In genomic region chr9:37913480-37914153, GRCh38 we compare ENCODE assay signal across 8 cellular contexts. TPM values are rescaled to one million over a fixed set of nuclear protein-coding genes. Genes with fewer than 3 reads are reported as not detected.
DNase-seq lines count a peak whose midpoint lies in the region; ATAC-seq, FAIRE-seq and TF ChIP-seq lines count a peak whose summit lies in the region.

No MANE protein-coding gene starts in this region.

- H3K27me3 Mint-ChIP-seq in activated CD4-positive, alpha-beta memory T cell treated with anti-CD3 and anti-CD28 coated beads for 36 hours = no peaks in the 10 kb centered on the region

- no peak overlapping the region for H3K27ac Mint-ChIP-seq in activated CD4-positive, alpha-beta memory T cell treated with anti-CD3 and anti-CD28 coated beads for 36 hours

- TF ChIP-seq POLR2A in H1 (IDR thresholded peaks at IDR 0.05; ENCODE audit: control extremely low read depth in 1 of 2, low read depth in 2 of 2, low read length in 2 of 2) = no peak

- no peak for TF ChIP-seq EP300 in H1 (IDR thresholded peaks at IDR 0.05; ENCODE audit: borderline replicate concordance in 1 of 2, low read depth in 2 of 2, low read length in 2 of 2)

- POLR2A ChIA-PET in activated CD4-positive, alpha-beta memory T cell treated with anti-CD3 and anti-CD28 coated beads for 36 hours (lab: Charles Lee) = interaction anchor here (0.9 kb wide), 1 partner anchor 20 kb away, joined by 3 read pairs; no protein-coding TSS in a partner anchor
- POLR2A ChIA-PET in H1 (lab: Charles Lee; ENCODE audit: partially characterized antibody) = interaction anchor here (0.7 to 1.4 kb wide), 3 partner anchors 31 to 115 kb away, joined by 3 read pairs; no protein-coding TSS in a partner anchor

- 63% methylated on average over 11 of the region's 11 CpGs; no CpG with 5 or more reads in 1 of the 2 experiments for WGBS in H1 (ENCODE audit: extremely low coverage in 1 of 2, insufficient coverage in 1 of 2, insufficient read length in 1 of 2, insufficient replicate concordance in 2 of 2, low coverage in 1 of 2, low lambda C conversion rate in 2 of 2, missing lambda C conversion rate in 1 of 2), 2 experiments

- CTCF ChIA-PET in activated CD4-positive, alpha-beta memory T cell treated with anti-CD3 and anti-CD28 coated beads for 36 hours (lab: Charles Lee) = interaction anchor here (0.6 to 6.3 kb wide), 48 partner anchors 11 to 856 kb away, joined by 3 to 107 read pairs (median 4); partner anchors contain the start of genes ALDH1B1, SHB and SLC25A51
- CTCF ChIA-PET in H1 (lab: Charles Lee; ENCODE audit: partially characterized antibody) = interaction anchor here (0.6 to 4.5 kb wide), 74 partner anchors 10 to 521 kb away, joined by 3 to 31 read pairs (median 5); partner anchors contain the start of gene SLC25A51

- H2BK15ac ChIP-seq in H1 (ENCODE audit: low read length) = no peak overlapping the region; the same call in 1 of the 2 replicates

- no peaks in the 10 kb centered on the region for H3K9me3 ChIP-seq in H1 (ENCODE audit: insufficient read depth in 2 of 2, low read depth in 1 of 2, low read length in 1 of 2)

- no peak overlapping the region for H3K4ac ChIP-seq in H1 (replicated peaks; ENCODE audit: insufficient read length, low read depth, low read length)

- no peak overlapping the region for H4K5ac ChIP-seq in H1 (ENCODE audit: insufficient read length, low read depth, low read length)

- peak; percentile 98 for FAIRE-seq in H1 (lab: Jason Lieb, UNC)

- DNase-seq in AG09319 (ENCODE audit: extremely low read depth, low read depth) = peak; percentile 35
- peak; percentile 86 for DNase-seq in NCI-H82 (lab: John Stamatoyannopoulos, UW)
- peak; percentile 88 for DNase-seq in activated CD4-positive, alpha-beta memory T cell treated with anti-CD3 and anti-CD28 coated beads for 36 hours
- DNase-seq in H1 (ENCODE audit: low read depth in 1 of 2, low spot score in 2 of 2) = peak; percentile 82 to 99
- DNase-seq in mesenteric fat pad (ENCODE audit: low spot score) = peak; percentile 91
- DNase-seq in stimulated activated CD8-positive, alpha-beta memory T cell treated with anti-CD3 and anti-CD28 coated beads, Interleukin-4, amount 100 ng/mL, for 1 hour (ENCODE audit: low read depth in 2 of 2, low spot score in 1 of 2) = peak; percentile 59 to 72

- no peaks in the 10 kb centered on the region for H3K79me2 ChIP-seq in H1 (ENCODE audit: control insufficient read depth in 1 of 2, insufficient read depth in 2 of 2, low read length in 2 of 2)

- no peaks in the 10 kb centered on the region for H3K9me3 Mint-ChIP-seq in activated CD4-positive, alpha-beta memory T cell treated with anti-CD3 and anti-CD28 coated beads for 36 hours

- ATAC-seq in GM18907 (IDR thresholded peaks at IDR 0.05; ENCODE audit: unreplicated experiment) (peak; percentile 81), HG03460 (IDR thresholded peaks at IDR 0.05; ENCODE audit: unreplicated experiment) (peak; percentile 58)

- H3K23me2 ChIP-seq in H1 (ENCODE audit: low read depth, low read length) = no peaks in the 10 kb centered on the region

- H3K36me3 Mint-ChIP-seq in activated CD4-positive, alpha-beta memory T cell treated with anti-CD3 and anti-CD28 coated beads for 36 hours = no peaks in the 10 kb centered on the region

- H2AK5ac ChIP-seq in H1 (ENCODE audit: low read depth, low read length) = no peak overlapping the region

- no peak overlapping the region for H2AFZ ChIP-seq in H1 (ENCODE audit: low read length)

- no peak overlapping the region for H3K4me3 Mint-ChIP-seq in activated CD4-positive, alpha-beta memory T cell treated with anti-CD3 and anti-CD28 coated beads for 36 hours

- H3K27me3 ChIP-seq in H1 (replicated peaks in 1 of 4; ENCODE audit: control insufficient read depth in 3 of 4, extremely low read depth in 1 of 4, insufficient read depth in 3 of 4, low read length in 3 of 4) = no peaks in the 10 kb centered on the region

- intact Hi-C loops in activated CD4-positive, alpha-beta memory T cell treated with anti-CD3 and anti-CD28 coated beads for 36 hours (cut with micrococcal nuclease) = loop anchor here (1.0 to 10.0 kb wide), 5 partner anchors 174 to 520 kb away; no protein-coding TSS in a partner anchor

- peak; percentile 100 for TF ChIP-seq RAD21 in H1 (IDR thresholded peaks at IDR 0.05 in 1 of 2, conservative IDR thresholded peaks at IDR 0.05 in 1 of 2; ENCODE audit: low read depth in 2 of 2, low read length in 2 of 2)

- H3K23ac ChIP-seq in H1 (ENCODE audit: insufficient read length) = no peak overlapping the region

- no peak overlapping the region for H4K8ac ChIP-seq in H1 (ENCODE audit: extremely low read depth, insufficient read depth, low read length)

- H4K20me1 ChIP-seq in H1 (replicated peaks in 1 of 2; ENCODE audit: control insufficient read depth in 1 of 2, insufficient read depth in 2 of 2, low read length in 2 of 2) = no peaks in the 10 kb centered on the region

- no peak overlapping the region for H3K4me3 ChIP-seq in H1 (ENCODE audit: extremely low read depth in 1 of 4, insufficient read depth in 2 of 4, low read depth in 3 of 4, low read length in 4 of 4)

- H3K18ac ChIP-seq in H1 (ENCODE audit: extremely low read depth, low read length) = no peak overlapping the region

- no peak overlapping the region for H3K56ac ChIP-seq in H1 (replicated peaks; ENCODE audit: insufficient read length, low read depth, low read length)

- no peak overlapping the region for H2BK20ac ChIP-seq in H1 (ENCODE audit: low read length)

- H3K4me2 ChIP-seq in H1 (ENCODE audit: insufficient read depth in 1 of 2, low read depth in 2 of 2, low read length in 2 of 2) = no peak overlapping the region

- H3K14ac ChIP-seq in H1 (ENCODE audit: insufficient read length) = no peak overlapping the region

- no peak overlapping the region for H4K91ac ChIP-seq in H1 (replicated peaks; ENCODE audit: insufficient read length, low read length)

- no peak overlapping the region for H3K27ac ChIP-seq in H1 (ENCODE audit: low read depth, low read length)

- no peak overlapping the region; the same call in 1 of the 2 replicates for H2BK12ac ChIP-seq in H1 (ENCODE audit: low read depth, low read length)

- H3K36me3 ChIP-seq in H1 (ENCODE audit: control insufficient read depth in 2 of 4, insufficient read depth in 4 of 4, low read length in 3 of 4) = no peaks in the 10 kb centered on the region

- no peak overlapping the region for H3K9ac ChIP-seq in H1 (replicated peaks in 1 of 4; ENCODE audit: extremely low read depth in 1 of 4, low read depth in 3 of 4, low read length in 3 of 4)

- no peak overlapping the region for H2BK5ac ChIP-seq in H1 (ENCODE audit: low read depth, low read length)

- H3K79me1 ChIP-seq in H1 (ENCODE audit: low read depth, low read length) = no peaks in the 10 kb centered on the region

- no peaks in the 10 kb centered on the region for H3K4me1 ChIP-seq in H1 (replicated peaks in 1 of 4; ENCODE audit: control insufficient read depth in 3 of 4, insufficient read depth in 4 of 4, low read length in 3 of 4)

- H2BK120ac ChIP-seq in H1 (replicated peaks; ENCODE audit: low read depth, low read length) = no peak overlapping the region

- TF ChIP-seq CTCF in AG09319 (IDR thresholded peaks at IDR 0.05; ENCODE audit: low read depth, low read length) = peak; percentile 97
- peak; percentile 78 to 99 (median 98) for TF ChIP-seq CTCF in H1 (IDR thresholded peaks at IDR 0.05; ENCODE audit: control extremely low read depth in 1 of 3, insufficient read depth in 1 of 3, low read depth in 1 of 3, low read length in 3 of 3)

- H3K4me1 Mint-ChIP-seq in activated CD4-positive, alpha-beta memory T cell treated with anti-CD3 and anti-CD28 coated beads for 36 hours (ENCODE audit: low read depth) = no peaks in the 10 kb centered on the region

TF ChIP-seq in H1, 55 proteins besides CTCF, POLR2A, EP300 and RAD21:
- TF ChIP-seq BCL11A (IDR thresholded peaks at IDR 0.05; ENCODE audit: low read depth in 2 of 2, low read length in 2 of 2) (no peak), SIN3A (conservative IDR thresholded peaks at IDR 0.05 in 1 of 2, IDR thresholded peaks at IDR 0.05 in 1 of 2; ENCODE audit: low read depth in 1 of 2, low read length in 2 of 2) (0 out of 4 replicates have a peak, but pooled peaks of 1 of the 2 experiments have one; percentile 50), YY1 (IDR thresholded peaks at IDR 0.05; ENCODE audit: low read depth, low read length) (peak; percentile 71; the same call in 1 of the 2 replicates), ATF2 (IDR thresholded peaks at IDR 0.05; ENCODE audit: low read length) (peak; percentile 39; the same call in 1 of the 2 replicates), CREB1 (IDR thresholded peaks at IDR 0.05) (peak; percentile 33; the same call in 1 of the 2 replicates)

RNA-seq across cellular contexts. Expression of gene SLC25A51, which starts 9.7 kb away (rescaled TPM):
- 10 to 100 TPM; 24.0 to 25.8 TPM for total RNA-seq in activated CD4-positive, alpha-beta memory T cell treated with anti-CD3 and anti-CD28 coated beads for 36 hours
- total RNA-seq in H1 (2021; fragmentation: NEBNext Ultra II Directional; extraction: Animal tissue kit (Norgen Biotek cat#: 25700)) = 14.5 and 16.8 TPM in 2 replicates
- polyA plus RNA-seq in H1 (2011; rRNA removed) = 5.4 and 8.0 TPM in 2 replicates
- polyA plus RNA-seq in H1 (2011; cell fraction: cytosol; rRNA removed) = 6.3 TPM
- 6.7 TPM for polyA plus RNA-seq in H1 (2011; cell fraction: nucleus; rRNA removed)
- 5.5 to 7.7 TPM (median 6.4 TPM) in 4 replicates for polyA plus RNA-seq in H1 (2012, experiment 1 of 2)
- polyA plus RNA-seq in H1 (2012, experiment 2 of 2) = 1.9 TPM
- polyA plus RNA-seq in H1 (2013, experiment 1 of 2) = 8.0 TPM
- polyA plus RNA-seq in H1 (2013, experiment 2 of 2) = 7.4 TPM
- 37.8 and 43.4 TPM in 2 replicates for polyA minus RNA-seq in H1 (2011; rRNA and poly(A)+ RNA removed)
- polyA minus RNA-seq in H1 (2011; cell fraction: cytosol; rRNA and poly(A)+ RNA removed) = 11.3 TPM
- polyA minus RNA-seq in H1 (2011; cell fraction: nucleus; rRNA and poly(A)+ RNA removed) = 28.6 TPM
- total RNA-seq in mesenteric fat pad = 59.2 TPM

Comparison
In these comparisons a context has a peak if more than half of its experiments do, and no peak if none do; other contexts are left out.
1. DNase-seq: peak in every context shown above with its lines; median percentile 91 in mesenteric fat pad; 90 in H1; 88 in activated CD4-positive, alpha-beta memory T cell treated with anti-CD3 and anti-CD28 coated beads for 36 hours; 86 in NCI-H82; 66 in stimulated activated CD8-positive, alpha-beta memory T cell treated with anti-CD3 and anti-CD28 coated beads, Interleukin-4, amount 100 ng/mL, for 1 hour; 35 in AG09319.